In the genomic region with DNA sequence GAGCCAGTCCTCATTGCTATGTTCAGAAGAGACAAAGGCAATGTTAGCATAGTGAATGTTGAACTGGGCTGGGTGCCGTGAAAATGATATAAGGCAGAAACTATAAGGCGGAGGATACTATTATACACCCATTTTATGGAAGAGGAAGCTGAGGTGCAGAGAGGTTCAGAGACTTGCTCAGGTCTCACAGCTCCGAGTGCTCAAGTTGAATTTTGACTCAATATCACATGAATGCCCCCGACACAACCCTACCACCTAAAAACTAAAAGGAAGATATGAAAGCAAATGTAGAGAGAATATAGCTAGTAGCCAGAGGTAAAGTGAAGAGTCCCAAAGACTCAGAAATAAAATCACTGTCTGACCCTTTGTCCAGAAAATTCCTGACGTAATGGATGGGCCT, we compare ENCODE assay signal across 21 cellular contexts. TPM values are rescaled to one million over a fixed set of nuclear protein-coding genes. Genes with fewer than 3 reads are reported as not detected.
DNase-seq lines count a peak whose midpoint lies in the region; ATAC-seq and TF ChIP-seq lines count a peak whose summit lies in the region.
"Had no signal": no experiment of that assay in that cellular context is flagged by ENCODE, and none has a peak within 500 bp of the region (broad histone marks: within the 10 kb centered on the region; RNA-seq: fewer than 3 reads in every experiment).

No MANE protein-coding gene starts in this region.

- intact Hi-C loops in spleen (cut with DNase I; ENCODE audit: low total_unique reads) = no loop called here

- H3K4me1 ChIP-seq in OCI-LY3 (ENCODE audit: low read length) (peaks cover 96% of the 10 kb centered on the region), spleen (peaks cover 56 to 100% (median 93%) of the 10 kb centered on the region in 6 donors)
- H3K4me1 ChIP-seq: suprapubic skin had no signal

- TF ChIP-seq POLR2A in spleen (IDR thresholded peaks at IDR 0.05) = no peak

- peaks cover 100% of the 10 kb centered on the region for H3K79me2 ChIP-seq in OCI-LY3 (ENCODE audit: low read length)

- ATAC-seq in activated T-cell treated with anti-CD3 and anti-CD28 coated beads, Interleukin-2, amount 50 U/mL, for 4 hours = no peak
- no peak for ATAC-seq in GM21381 (IDR thresholded peaks at IDR 0.05; ENCODE audit: unreplicated experiment)

- H2AFZ ChIP-seq in OCI-LY3 (ENCODE audit: low read depth, low read length) = no peak overlapping the region

- H4K20me1 ChIP-seq in OCI-LY3 (ENCODE audit: insufficient read depth, low read length) = no peaks in the 10 kb centered on the region

- no peak for DNase-seq in activated T-cell treated with anti-CD3 and anti-CD28 coated beads, Interleukin-2, amount 50 U/mL, for 4 hours
- DNase-seq in activated T-cell treated with anti-CD3 and anti-CD28 coated beads, Interleukin-2, amount 50 U/mL, for 48 hours = no peak
- DNase-seq in spleen = no peak
- DNase-seq in epidermal melanocyte (ENCODE audit: insufficient read length, low spot score) = no peak
- DNase-seq in NCI-H510A treated with DMSO at 0.1 percent for 48 hours (lab: John Stamatoyannopoulos, UW) = no peak
- DNase-seq: activated CD4-positive, alpha-beta T cell treated with anti-CD3 and anti-CD28 coated beads, Interleukin-2, amount 50 U/mL, for 1 hour; activated gamma-delta T cell; Calu3; mesendoderm; NCI-H1694; NCI-H2227 treated with DMSO at 0.1 percent for 48 hours; SHP77; T1000 had no signal

- no peaks in the 10 kb centered on the region for H3K27me3 ChIP-seq in OCI-LY3 (ENCODE audit: low read depth, low read length)
- no peaks in the 10 kb centered on the region for H3K27me3 ChIP-seq in spleen (replicated peaks in 1 of 7)
- H3K27me3 ChIP-seq: right atrium auricular region had no signal

- peak overlapping the region; percentile 80 for H3K9ac ChIP-seq in OCI-LY3 (ENCODE audit: low read length)

- H3K36me3 Mint-ChIP-seq in activated T-cell treated with anti-CD3 and anti-CD28 coated beads, Interleukin-2, amount 50 U/mL, for 4 hours (ENCODE audit: insufficient read depth) = peaks cover 11% of the 10 kb centered on the region

- H3K4me3 ChIP-seq in OCI-LY3 (ENCODE audit: low read length) (peak overlapping the region; percentile 45), spleen (peak overlapping the region in 1 of 8 donors; percentile 25)
- H3K4me3 ChIP-seq: right atrium auricular region, suprapubic skin had no signal

- no peaks in the 10 kb centered on the region for H3K9me3 Mint-ChIP-seq in activated T-cell treated with anti-CD3 and anti-CD28 coated beads, Interleukin-2, amount 50 U/mL, for 4 hours

- no peaks in the 10 kb centered on the region for H3K27me3 Mint-ChIP-seq in activated T-cell treated with anti-CD3 and anti-CD28 coated beads, Interleukin-2, amount 50 U/mL, for 4 hours (ENCODE audit: low read depth)

- peaks cover 73% of the 10 kb centered on the region for H3K4me1 Mint-ChIP-seq in activated T-cell treated with anti-CD3 and anti-CD28 coated beads, Interleukin-2, amount 50 U/mL, for 4 hours (ENCODE audit: low read depth)

- H3K27ac ChIP-seq in OCI-LY3 (ENCODE audit: low read length) = peak overlapping the region; percentile 96
- peak overlapping the region; percentile 23 for H3K27ac ChIP-seq in angular gyrus (ENCODE audit: low read depth, low read length)
- H3K27ac ChIP-seq in spleen = peak overlapping the region; percentile 27 to 87 (median 73)
- H3K27ac ChIP-seq: right atrium auricular region, suprapubic skin had no signal

- no peak for TF ChIP-seq CTCF in OCI-LY3 (IDR thresholded peaks at IDR 0.05; ENCODE audit: low read depth, low read length)
- TF ChIP-seq CTCF in spleen (IDR thresholded peaks at IDR 0.05 in 8 of 11, conservative IDR thresholded peaks at IDR 0.05 in 3 of 11) = no peak

- H3K9me3 ChIP-seq in OCI-LY3 (ENCODE audit: insufficient read depth, low read length) = no peaks in the 10 kb centered on the region
- no peaks in the 10 kb centered on the region for H3K9me3 ChIP-seq in spleen
- H3K9me3 ChIP-seq: right atrium auricular region, suprapubic skin had no signal

- peak overlapping the region; percentile 8 for H3K4me3 Mint-ChIP-seq in activated T-cell treated with anti-CD3 and anti-CD28 coated beads, Interleukin-2, amount 50 U/mL, for 4 hours

- H3K4me2 ChIP-seq in OCI-LY3 (ENCODE audit: low read length) = peak overlapping the region; percentile 71

- WGBS in spleen, 5 donors = 69 to 83% (median 76%) methylated on average over 5 of the region's 5 CpGs

- peaks cover 40% of the 10 kb centered on the region for H3K36me3 ChIP-seq in OCI-LY3 (replicated peaks; ENCODE audit: low read depth, low read length)
- peaks cover 0 to 3% (median 0%) of the 10 kb centered on the region in 6 donors for H3K36me3 ChIP-seq in spleen
- H3K36me3 ChIP-seq: right atrium auricular region, suprapubic skin had no signal

RNA-seq across cellular contexts. Expression of a gene that starts 56.7 kb away (rescaled TPM):
- total RNA-seq in activated T-cell treated with anti-CD3 and anti-CD28 coated beads, Interleukin-2, amount 50 U/mL, for 4 hours = 100 to 1,000 TPM; 148 to 163 (median 160) TPM
- total RNA-seq in spleen = 10 to 100 TPM; 35.7 to 66.0 (median 47.4) TPM
- 10 to 100 TPM; 16.0 to 35.0 (median 16.5) TPM for polyA plus RNA-seq in spleen
- total RNA-seq: Calu3 had no signal
- polyA plus RNA-seq: AG04450, fibroblast of lung, keratinocyte had no signal

Comparison
In these comparisons a context has a peak if more than half of its experiments do, and no peak if none do; other contexts are left out.
1. H3K27ac ChIP-seq: peak in every context shown above with its lines; median percentile 96 in OCI-LY3; 73 in spleen; 23 in angular gyrus.